8 cellular contexts compared by ENCODE assay signal in the genomic region with DNA sequence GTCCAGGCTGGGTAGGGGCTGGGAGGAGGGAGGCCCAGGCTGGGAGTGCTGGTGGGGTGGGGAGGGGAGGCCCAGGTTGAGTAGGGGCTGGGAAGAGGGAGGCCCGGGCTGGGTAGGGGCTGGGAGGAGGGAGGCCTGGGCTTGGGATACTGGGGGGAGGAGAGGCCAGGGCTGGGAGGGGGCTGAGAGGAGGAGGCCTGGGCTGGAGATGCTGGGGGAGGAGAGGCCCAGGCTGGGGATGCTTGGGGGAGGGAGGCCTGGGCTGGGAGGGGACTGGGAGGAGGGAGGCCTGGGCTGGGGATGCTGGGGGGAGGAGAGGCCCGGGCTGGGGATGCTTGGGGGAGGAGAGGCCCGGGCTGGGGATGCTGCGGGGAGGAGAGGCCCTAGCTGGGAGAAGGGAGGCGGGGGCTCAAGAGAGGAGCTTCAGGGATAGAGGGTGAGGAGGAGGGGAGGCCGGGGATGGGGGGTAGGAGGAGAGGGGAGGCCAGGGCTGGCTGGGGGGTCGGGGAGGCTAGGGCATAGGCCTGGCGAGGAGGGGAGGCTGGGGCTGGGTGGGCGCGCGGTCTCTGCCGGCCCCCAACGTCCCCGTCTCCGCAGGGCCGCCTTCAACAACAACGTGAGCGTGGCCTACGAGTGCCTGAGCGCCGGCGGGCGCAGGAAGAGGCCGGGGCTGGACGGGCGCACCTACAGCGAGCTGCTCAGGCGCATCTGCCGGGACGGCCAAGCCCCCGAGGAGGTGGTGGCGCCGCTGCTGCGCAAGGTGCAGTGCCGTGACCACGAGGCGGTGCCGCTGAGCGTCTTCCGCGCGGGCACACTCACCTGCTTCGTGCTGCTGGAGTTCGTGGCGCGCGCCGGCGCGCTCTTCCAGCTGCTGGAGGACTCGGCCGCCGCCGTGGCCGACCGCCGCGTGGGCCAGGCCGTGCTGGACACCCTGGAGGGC.
A peak's percentile ranks its signal among the peaks of the same experiment; 100 is the strongest.
DNase-seq lines count a peak whose midpoint lies in the region; ATAC-seq and TF ChIP-seq lines count a peak whose summit lies in the region.

No MANE protein-coding gene starts in this region.

- peaks cover 3% of the 10 kb centered on the region for H3K4me1 ChIP-seq in NT2/D1 (ENCODE audit: insufficient read depth, insufficient read length)

- H3K27me3 ChIP-seq in NT2/D1 (ENCODE audit: insufficient read depth, insufficient read length): no peaks in the 10 kb centered on the region

- DNase-seq in NT2/D1 (ENCODE audit: low read depth, low spot score): no peak
- DNase-seq in activated T-helper 1 cell treated with anti-CD3 and anti-CD28 coated beads, Interleukin-2, amount 50 U/mL, for 16 hours (ENCODE audit: low read depth in 1 of 2, low spot score in 1 of 2): peak; percentile 32 to 39
- peak; percentile 36 for DNase-seq in iPS-NIHi11 (ENCODE audit: low spot score)
- peak in 2 of 3 donors; percentile 42 to 47 for DNase-seq in stimulated activated CD4-positive, alpha-beta T cell treated with anti-CD3 and anti-CD28 coated beads, TNF-alpha, amount 100 ng/mL, for 1 hour (ENCODE audit: low read depth in 3 of 3, low spot score in 1 of 3)
- DNase-seq in SW480 (ENCODE audit: low spot score): no peak
- DNase-seq in GM13976 (ENCODE audit: low spot score): no peak
- no peak for DNase-seq in NCI-H1092 treated with DMSO at 0.1 percent for 48 hours (lab: John Stamatoyannopoulos, UW)

- H3K36me3 ChIP-seq in NT2/D1 (ENCODE audit: insufficient read depth, insufficient read length, low read length): peaks cover 19% of the 10 kb centered on the region

- ATAC-seq in HG03565 (IDR thresholded peaks at IDR 0.05; ENCODE audit: unreplicated experiment): no peak

- in situ Hi-C loops in GM13976 (cut with MboI; ENCODE audit: low sequenced_read_pairs, unreplicated experiment): no loop called here

- peak overlapping the region; percentile 56 for H3K9ac ChIP-seq in NT2/D1 (ENCODE audit: insufficient read length, low read depth)

- TF ChIP-seq CTCF in GM13976 (IDR thresholded peaks at IDR 0.05; ENCODE audit: borderline replicate concordance, control extremely low read depth, extremely low read depth, insufficient read depth, missing control alignments): no peak

- H3K9me3 ChIP-seq in NT2/D1 (ENCODE audit: insufficient read depth, low read length): peaks cover 40% of the 10 kb centered on the region

- H3K4me3 ChIP-seq in NT2/D1 (ENCODE audit: insufficient read length, low read depth): peak overlapping the region; percentile 18

Comparison
In these comparisons a context has a peak if more than half of its experiments do, and no peak if none do; other contexts are left out.
1. DNase-seq: peak in activated T-helper 1 cell treated with anti-CD3 and anti-CD28 coated beads, Interleukin-2, amount 50 U/mL, for 16 hours (2 of 2), iPS-NIHi11 (single experiment) and stimulated activated CD4-positive, alpha-beta T cell treated with anti-CD3 and anti-CD28 coated beads, TNF-alpha, amount 100 ng/mL, for 1 hour (2 of 3); none in NT2/D1 (single experiment), SW480 (single experiment), GM13976 (single experiment) and NCI-H1092 treated with DMSO at 0.1 percent for 48 hours (single experiment).